ENCODE assay signal across 18 cellular contexts in the genomic region with DNA sequence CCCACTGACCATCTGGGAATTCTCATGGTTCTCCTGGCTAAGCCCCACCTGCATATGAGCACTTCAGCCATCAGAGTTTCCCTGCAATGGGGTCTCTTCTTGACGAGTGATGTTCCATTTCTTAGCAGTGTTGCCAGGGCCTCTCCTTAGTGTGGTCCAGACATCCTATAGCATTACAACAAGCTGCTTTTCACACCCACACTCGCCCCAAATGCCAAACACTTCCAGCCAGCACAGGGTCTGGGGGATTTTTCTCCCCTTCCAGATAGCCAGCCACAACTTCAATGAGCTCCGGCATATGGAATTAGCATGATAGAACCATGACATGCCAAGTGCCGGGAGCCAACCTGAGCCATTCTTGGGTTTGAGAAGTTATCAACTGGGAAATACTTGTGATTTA.
A peak's percentile ranks its signal among the peaks of the same experiment; 100 is the strongest.
DNase-seq lines count a peak whose midpoint lies in the region; ATAC-seq and TF ChIP-seq lines count a peak whose summit lies in the region.
"Had no signal": no experiment of that assay in that cellular context is flagged by ENCODE, and none has a peak within 500 bp of the region (broad histone marks: within the 10 kb centered on the region; RNA-seq: fewer than 3 reads in every experiment).

No MANE protein-coding gene starts in this region.

- peaks cover 56% of the 10 kb centered on the region for H3F3A ChIP-seq in PC-9 (ENCODE audit: insufficient read depth, low read depth)

- in situ Hi-C loops in transverse colon (cut with MboI; ENCODE audit: low pct_ligation_motif_present in 1 of 4, low pct_unique_long_range_greater_than_20kb in 1 of 4, low sequenced_read_pairs in 3 of 4) = loop anchor here in 2 of 4 donors (25.0 kb wide), 1 partner anchor 588 kb away; no protein-coding TSS in a partner anchor

- no peak for TF ChIP-seq EP300 in esophagus muscularis mucosa (IDR thresholded peaks at IDR 0.05)
- no peak for TF ChIP-seq EP300 in transverse colon (IDR thresholded peaks at IDR 0.05; ENCODE audit: low read depth)

- peaks cover 64% of the 10 kb centered on the region for H3K4me1 Mint-ChIP-seq in nephron

- CTCF ChIA-PET in PC-9 (lab: Charles Lee) = interaction anchor here (0.5 to 0.6 kb wide), 2 partner anchors 103 to 227 kb away, joined by 3 to 4 read pairs; no protein-coding TSS in a partner anchor

- 98% methylated on average over 4 of the region's 4 CpGs for WGBS in esophagus muscularis mucosa
- 100% methylated on average over 1 to 4 of the region's 4 CpGs for WGBS in transverse colon (ENCODE audit: low coverage in 1 of 2), 2 donors

- no peak overlapping the region for H2AFZ ChIP-seq in PC-9

- POLR2A ChIA-PET in PC-9 (lab: Charles Lee; ENCODE audit: unreplicated experiment) = no interaction called here

- peak overlapping the region in 2 of 3 experiments; percentile 59 to 99 for H3K27ac Mint-ChIP-seq in nephron
- H3K27ac Mint-ChIP-seq: CD8-positive, alpha-beta T cell had no signal

- no peak for TF ChIP-seq CTCF in PC-9 (conservative IDR thresholded peaks at IDR 0.05)
- TF ChIP-seq CTCF in esophagus muscularis mucosa (IDR thresholded peaks at IDR 0.05) = no peak
- TF ChIP-seq CTCF in nephron (IDR thresholded peaks at IDR 0.05; ENCODE audit: unreplicated experiment in 3 of 3) = no peak
- TF ChIP-seq CTCF in transverse colon (IDR thresholded peaks at IDR 0.05) = no peak
- no peak for TF ChIP-seq CTCF in mucosa of descending colon (IDR thresholded peaks at IDR 0.05)

- H3K36me3 Mint-ChIP-seq in nephron (ENCODE audit: low read depth) = peaks cover 28% of the 10 kb centered on the region

- no peak for TF ChIP-seq POLR2A in esophagus muscularis mucosa (IDR thresholded peaks at IDR 0.05; ENCODE audit: low read depth)
- TF ChIP-seq POLR2A in transverse colon (IDR thresholded peaks at IDR 0.05) = no peak

- H3K4me3 ChIP-seq in PC-9 (no peak overlapping the region), esophagus muscularis mucosa (no peak overlapping the region), transverse colon (no peak overlapping the region), mucosa of descending colon (no peak overlapping the region)
- H3K4me3 ChIP-seq: A549, HAP-1, K562, SJCRH30 had no signal

- no peak overlapping the region for H3K4me3 Mint-ChIP-seq in nephron
- H3K4me3 Mint-ChIP-seq: CD8-positive, alpha-beta T cell had no signal

- H3K27ac ChIP-seq in PC-9 (peak overlapping the region; percentile 87), esophagus muscularis mucosa (replicated peaks in 1 of 4) (peak overlapping the region; percentile 75 to 80 (median 79)), transverse colon (peak overlapping the region in 3 of 4 donors; percentile 61 to 75 (median 70))
- H3K27ac ChIP-seq: RWPE1, SJCRH30 had no signal

- ATAC-seq in HG03571 (IDR thresholded peaks at IDR 0.05; ENCODE audit: unreplicated experiment) (no peak), mucosa of descending colon (no peak)
- ATAC-seq: A549; CD8-positive, alpha-beta T cell; K562; PC-3 had no signal

- no peaks in the 10 kb centered on the region for H3K27me3 Mint-ChIP-seq in nephron (ENCODE audit: low read depth)

- no peaks in the 10 kb centered on the region for H4K20me1 ChIP-seq in PC-9 (ENCODE audit: insufficient read depth)

- 0 out of 2 replicates have a peak, but pooled peaks cover 3% of the 10 kb centered on the region for H3K79me2 ChIP-seq in PC-9 (ENCODE audit: low read depth)

- no TSS peak for BruUV-seq in PC-9 (replicated peaks; lab: Mats Ljungman, UMichigan)

- H3K36me3 ChIP-seq in PC-9 (ENCODE audit: low read depth) (peaks cover 66% of the 10 kb centered on the region), esophagus muscularis mucosa (no peaks in the 10 kb centered on the region), transverse colon (no peaks in the 10 kb centered on the region), mucosa of descending colon (ENCODE audit: low read depth) (no peaks in the 10 kb centered on the region)
- H3K36me3 ChIP-seq: HAP-1, SJCRH30 had no signal

- H3K27me3 ChIP-seq in PC-9 (ENCODE audit: insufficient read depth, low read depth) (no peaks in the 10 kb centered on the region), esophagus muscularis mucosa (no peaks in the 10 kb centered on the region), transverse colon (no peaks in the 10 kb centered on the region)
- H3K27me3 ChIP-seq: SJCRH30 had no signal

- peaks cover 37% of the 10 kb centered on the region for H3K9me3 Mint-ChIP-seq in nephron
- H3K9me3 Mint-ChIP-seq: CD8-positive, alpha-beta T cell had no signal

- H3K9me3 ChIP-seq in PC-9 (ENCODE audit: insufficient read depth, low read depth) = peaks cover 18% of the 10 kb centered on the region; the same call in 1 of the 2 replicates
- peaks cover 0 to 16% (median 5%) of the 10 kb centered on the region in 4 donors for H3K9me3 ChIP-seq in esophagus muscularis mucosa
- H3K9me3 ChIP-seq in transverse colon = peaks cover 3 to 9% of the 10 kb centered on the region in 2 donors
- peaks cover 8% of the 10 kb centered on the region for H3K9me3 ChIP-seq in mucosa of descending colon
- H3K9me3 ChIP-seq: HAP-1 had no signal

- intact Hi-C loops in PC-9 (cut with micrococcal nuclease; ENCODE audit: unreplicated experiment) (loop anchor here (5.0 kb wide), 1 partner anchor 157 kb away; no protein-coding TSS in a partner anchor), esophagus muscularis mucosa (cut with DNase I) (loop anchor here (10.0 kb wide), 1 partner anchor 591 kb away; no protein-coding TSS in a partner anchor), transverse colon (cut with DNase I; ENCODE audit: low total_unique reads) (loop anchor here (10.0 kb wide), 1 partner anchor 381 kb away; no protein-coding TSS in a partner anchor), mucosa of descending colon (cut with DNase I, micrococcal nuclease) (no loop called here)

- no peak overlapping the region for H3K4me2 ChIP-seq in PC-9
- H3K4me2 ChIP-seq: A549 had no signal

- no peak for DNase-seq in PC-9
- peak; percentile 29 for DNase-seq in esophagus muscularis mucosa (ENCODE audit: extremely low spot score)
- no peak for DNase-seq in transverse colon
- no peak for DNase-seq in SIG-M5 (lab: John Stamatoyannopoulos, UW)
- no peak for DNase-seq in mucosa of descending colon
- DNase-seq: CD8-positive, alpha-beta T cell; NCI-H1105 treated with DMSO at 0.1 percent for 48 hours; NCI-H1694; NCI-H510A treated with DMSO at 0.1 percent for 48 hours; NCI-H774; PC-3; SJCRH30 had no signal

- peaks cover 55% of the 10 kb centered on the region for H3K4me1 ChIP-seq in PC-9 (replicated peaks; ENCODE audit: insufficient read depth)
- peaks cover 37 to 68% (median 63%) of the 10 kb centered on the region in 4 donors for H3K4me1 ChIP-seq in esophagus muscularis mucosa
- H3K4me1 ChIP-seq in transverse colon = peaks cover 20 to 47% (median 32%) of the 10 kb centered on the region in 4 donors
- peaks cover 22% of the 10 kb centered on the region for H3K4me1 ChIP-seq in mucosa of descending colon (ENCODE audit: low read depth)
- H3K4me1 ChIP-seq: HAP-1 had no signal

- no peaks in the 10 kb centered on the region for H3K9me2 ChIP-seq in PC-9 (ENCODE audit: insufficient read depth)

Comparison
In these comparisons a context has a peak if more than half of its experiments do, and no peak if none do; other contexts are left out.
1. intact Hi-C loops: an anchor here in PC-9 (5.0 kb wide), esophagus muscularis mucosa (10.0 kb wide) and transverse colon (10.0 kb wide); none called in mucosa of descending colon.